In the genomic region with DNA sequence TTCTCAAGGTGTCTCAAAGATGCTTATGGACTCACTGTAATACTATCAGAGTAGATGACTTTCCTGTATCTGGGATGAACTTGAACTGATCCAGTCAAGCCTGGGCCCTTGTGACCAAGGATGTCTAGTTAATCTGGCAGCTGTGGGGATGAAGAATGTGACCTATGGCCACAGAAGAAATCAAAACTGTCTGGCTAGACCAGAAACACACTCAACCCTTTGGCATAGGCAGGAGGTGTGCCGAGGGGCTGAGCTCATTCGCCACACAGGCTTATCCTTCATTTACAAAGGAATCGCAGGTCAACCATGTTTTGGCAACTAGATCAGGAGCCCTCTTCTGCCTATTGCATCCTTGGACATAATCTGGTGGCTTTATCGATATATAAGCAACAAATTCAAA, we compare ENCODE assay signal across 16 cellular contexts.
DNase-seq lines count a peak whose midpoint lies in the region; ATAC-seq and TF ChIP-seq lines count a peak whose summit lies in the region.
"Had no signal": no experiment of that assay in that cellular context is flagged by ENCODE, and none has a peak within 500 bp of the region (broad histone marks: within the 10 kb centered on the region; RNA-seq: fewer than 3 reads in every experiment).

No MANE protein-coding gene starts in this region.

- peak overlapping the region; percentile 26; the same call in 1 of the 2 replicates for H3K4ac ChIP-seq in IMR-90 (ENCODE audit: low read depth, low read length)

- H3K4me2 ChIP-seq in IMR-90 (ENCODE audit: low read depth, low read length) = no peak overlapping the region

- peak overlapping the region; percentile 21 for H3K27ac Mint-ChIP-seq in T-helper 17 cell
- H3K27ac Mint-ChIP-seq in stimulated activated memory B cell treated with anti-CD40 and anti-IgM and Interleukin-4, amounts not matched to agents 10 μg/mL and 1 μg/mL and 100 μg/mL, for 72 hours = peak overlapping the region; percentile 93

- no peak for TF ChIP-seq POLR2A in IMR-90 (IDR thresholded peaks at IDR 0.05; ENCODE audit: low read depth, low read length)

- H3K9ac ChIP-seq in IMR-90 (ENCODE audit: low read depth, low read length) = no peak overlapping the region

- 0 out of 2 replicates have a peak overlapping the region, but pooled peaks have one; percentile 3 for H2BK120ac ChIP-seq in IMR-90 (ENCODE audit: low read depth, low read length)

- no peaks in the 10 kb centered on the region for H3K9me3 Mint-ChIP-seq in stimulated activated memory B cell treated with anti-CD40 and anti-IgM and Interleukin-4, amounts not matched to agents 10 μg/mL and 1 μg/mL and 100 μg/mL, for 72 hours
- H3K9me3 Mint-ChIP-seq: CD4-positive, alpha-beta memory T cell had no signal

- TF ChIP-seq RAD21 in IMR-90 (IDR thresholded peaks at IDR 0.05; ENCODE audit: low read length) = no peak

- dilution Hi-C loops in IMR-90 (cut with HindIII; ENCODE audit: low sequenced_read_pairs, unreplicated experiment) = no loop called here

- no peak overlapping the region for H4K8ac ChIP-seq in IMR-90 (ENCODE audit: low read depth in 2 of 2, low read length in 2 of 2)

- no peak overlapping the region for H2AFZ ChIP-seq in IMR-90 (replicated peaks; ENCODE audit: low read length, poor library complexity)

- no peak overlapping the region for H2BK5ac ChIP-seq in IMR-90 (ENCODE audit: low read depth, low read length, poor library complexity, severe bottlenecking)

- no peak overlapping the region for H2AK9ac ChIP-seq in IMR-90 (replicated peaks; ENCODE audit: low read depth, low read length, poor library complexity)

- TF ChIP-seq CTCF in IMR-90 (conservative IDR thresholded peaks at IDR 0.05; ENCODE audit: low read depth, low read length) = no peak
- no peak for TF ChIP-seq CTCF in fibroblast of mammary gland (conservative IDR thresholded peaks at IDR 0.05; ENCODE audit: control insufficient read depth, insufficient read depth, low read depth, low read length)

- H3K9me3 ChIP-seq in IMR-90 (ENCODE audit: control insufficient read depth, insufficient read depth, low read length) = no peaks in the 10 kb centered on the region
- H3K9me3 ChIP-seq in T-helper 17 cell (ENCODE audit: control insufficient read depth, low read length, poor library complexity, severe bottlenecking) = no peaks in the 10 kb centered on the region
- H3K9me3 ChIP-seq: Caco-2 had no signal

- no peak overlapping the region for H3K56ac ChIP-seq in IMR-90 (ENCODE audit: extremely low read depth, insufficient read depth, low read length)

- H3K23ac ChIP-seq in IMR-90 (ENCODE audit: low read depth, low read length) = no peak overlapping the region

- H3K4me1 Mint-ChIP-seq in T-helper 17 cell = peaks cover 28% of the 10 kb centered on the region
- H3K4me1 Mint-ChIP-seq in stimulated activated memory B cell treated with anti-CD40 and anti-IgM and Interleukin-4, amounts not matched to agents 10 μg/mL and 1 μg/mL and 100 μg/mL, for 72 hours = peaks cover 58% of the 10 kb centered on the region

- POLR2A ChIA-PET in IMR-90 (lab: Charles Lee; ENCODE audit: unreplicated experiment) = no interaction called here

- no peak for DNase-seq in IMR-90
- DNase-seq in T-helper 17 cell = no peak
- DNase-seq in fibroblast of mammary gland (ENCODE audit: low read depth) = peak; percentile 8
- DNase-seq in activated CD4-positive, CD25-positive, alpha-beta regulatory T cell (lab: John Stamatoyannopoulos, UW) = no peak
- no peak for DNase-seq in activated gamma-delta T cell (lab: John Stamatoyannopoulos, UW)
- DNase-seq: GF-D8, NCI-H1105, NCI-H1436 treated with DMSO at 0.1 percent for 48 hours, NCI-H187 treated with DMSO at 0.1 percent for 48 hours, NCI-H524 treated with DMSO at 0.1 percent for 48 hours, NCI-H774 had no signal

- H3K4me3 Mint-ChIP-seq in T-helper 17 cell = no peak overlapping the region
- no peak overlapping the region for H3K4me3 Mint-ChIP-seq in stimulated activated memory B cell treated with anti-CD40 and anti-IgM and Interleukin-4, amounts not matched to agents 10 μg/mL and 1 μg/mL and 100 μg/mL, for 72 hours

- H3K36me3 ChIP-seq in IMR-90 (ENCODE audit: control insufficient read depth, insufficient read depth, low read length) = no peaks in the 10 kb centered on the region

- no peak overlapping the region; the same call in 1 of the 2 replicates for H3K14ac ChIP-seq in IMR-90 (replicated peaks; ENCODE audit: low read depth, low read length)

- in situ Hi-C loops in IMR-90 (cut with MboI; ENCODE audit: low sequenced_read_pairs) = loop anchor here (5.0 to 10.0 kb wide), 3 partner anchors 109 to 276 kb away; a partner anchor contains a TSS

- H4K20me1 ChIP-seq in IMR-90 (ENCODE audit: insufficient read depth, low read length) = no peaks in the 10 kb centered on the region

- H3K27me3 Mint-ChIP-seq in T-helper 17 cell = peaks cover 10% of the 10 kb centered on the region
- H3K27me3 Mint-ChIP-seq in stimulated activated memory B cell treated with anti-CD40 and anti-IgM and Interleukin-4, amounts not matched to agents 10 μg/mL and 1 μg/mL and 100 μg/mL, for 72 hours = no peaks in the 10 kb centered on the region
- H3K27me3 Mint-ChIP-seq: CD4-positive, alpha-beta memory T cell had no signal

- H3K4me1 ChIP-seq in IMR-90 (ENCODE audit: control insufficient read depth, insufficient read depth, low read length) = peaks cover 23% of the 10 kb centered on the region
- H3K4me1 ChIP-seq: Caco-2 had no signal

- H3K4me3 ChIP-seq in IMR-90 (ENCODE audit: insufficient read depth, low read depth, low read length) (no peak overlapping the region), fibroblast of mammary gland (ENCODE audit: control insufficient read depth, low read depth, low read length) (no peak overlapping the region)

- ATAC-seq in IMR-90 (ENCODE audit: low read depth) (no peak), T-helper 17 cell (no peak), HG02973 (IDR thresholded peaks at IDR 0.05; ENCODE audit: unreplicated experiment) (no peak)
- no peak for ATAC-seq in stimulated activated memory B cell treated with anti-CD40 and anti-IgM and Interleukin-4, amounts not matched to agents 10 μg/mL and 1 μg/mL and 100 μg/mL, for 72 hours

- H4K5ac ChIP-seq in IMR-90 (ENCODE audit: low read depth, low read length) = no peak overlapping the region

- WGBS in IMR-90 (ENCODE audit: extremely low coverage in 2 of 2, insufficient read length in 1 of 2), 2 experiments = no CpG with 5 or more reads among the region's 4 CpGs

- H3K36me3 Mint-ChIP-seq in T-helper 17 cell (ENCODE audit: low read depth) = no peaks in the 10 kb centered on the region
- H3K36me3 Mint-ChIP-seq in stimulated activated memory B cell treated with anti-CD40 and anti-IgM and Interleukin-4, amounts not matched to agents 10 μg/mL and 1 μg/mL and 100 μg/mL, for 72 hours = no peaks in the 10 kb centered on the region
- H3K36me3 Mint-ChIP-seq: CD4-positive, alpha-beta memory T cell had no signal

- CTCF ChIA-PET in IMR-90 (lab: Yijun Ruan, JAX) = interaction anchor here (0.6 to 1.3 kb wide), 7 partner anchors 12 to 425 kb away, joined by 3 to 7 read pairs (median 4); no protein-coding TSS in a partner anchor

- no peaks in the 10 kb centered on the region for H3K27me3 ChIP-seq in IMR-90 (ENCODE audit: control insufficient read depth, insufficient read depth, low read length)

- no peak overlapping the region; the same call in 1 of the 2 replicates for H2BK20ac ChIP-seq in IMR-90 (ENCODE audit: low read depth, low read length)

- peak overlapping the region; percentile 23; the same call in 1 of the 2 replicates for H3K18ac ChIP-seq in IMR-90 (ENCODE audit: low read depth, low read length)

- H3K79me1 ChIP-seq in IMR-90 (ENCODE audit: low read depth in 1 of 2, low read length in 2 of 2) = peaks cover 7 to 8% of the 10 kb centered on the region in 2 experiments; a peak in 2 of 4 replicates

- no peak overlapping the region for H3K27ac ChIP-seq in IMR-90 (ENCODE audit: insufficient read depth, low read length)
- H3K27ac ChIP-seq: HL-60 had no signal

- no peak overlapping the region for H4K91ac ChIP-seq in IMR-90 (ENCODE audit: insufficient read depth, low read depth, low read length)

- peak overlapping the region; percentile 56; the same call in 1 of the 2 replicates for H2AK5ac ChIP-seq in IMR-90 (ENCODE audit: low read depth, low read length)

- BruUV-seq in IMR-90 (replicated peaks; lab: Mats Ljungman, UMichigan) = no TSS peak

- 0 out of 3 replicates have a peak overlapping the region, but pooled peaks have one; percentile 3 for H2BK15ac ChIP-seq in IMR-90 (ENCODE audit: low read depth, low read length)

- H3K9me1 ChIP-seq in IMR-90 (ENCODE audit: insufficient read depth, low read length) = peaks cover 6% of the 10 kb centered on the region; the same call in 1 of the 2 replicates

- intact Hi-C loops in IMR-90 (cut with micrococcal nuclease) = no loop called here

TF ChIP-seq in IMR-90, 13 proteins besides CTCF, POLR2A, EP300 and RAD21 (continues in another document):
- TF ChIP-seq, protein P1, sequence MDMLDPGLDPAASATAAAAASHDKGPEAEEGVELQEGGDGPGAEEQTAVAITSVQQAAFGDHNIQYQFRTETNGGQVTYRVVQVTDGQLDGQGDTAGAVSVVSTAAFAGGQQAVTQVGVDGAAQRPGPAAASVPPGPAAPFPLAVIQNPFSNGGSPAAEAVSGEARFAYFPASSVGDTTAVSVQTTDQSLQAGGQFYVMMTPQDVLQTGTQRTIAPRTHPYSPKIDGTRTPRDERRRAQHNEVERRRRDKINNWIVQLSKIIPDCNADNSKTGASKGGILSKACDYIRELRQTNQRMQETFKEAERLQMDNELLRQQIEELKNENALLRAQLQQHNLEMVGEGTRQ (IDR thresholded peaks at IDR 0.05; ENCODE audit: low read depth, low read length) = no peak
- TF ChIP-seq RCOR1 (IDR thresholded peaks at IDR 0.05; ENCODE audit: insufficient replicate concordance, low read length) (no peak), RFX5 (IDR thresholded peaks at IDR 0.05; ENCODE audit: low read depth, low read length) (no peak), CEBPB (IDR thresholded peaks at IDR 0.05; ENCODE audit: low read depth, low read length) (no peak), CHD1 (IDR thresholded peaks at IDR 0.05; ENCODE audit: low read depth, low read length) (no peak), MAFK (IDR thresholded peaks at IDR 0.05; ENCODE audit: low read depth, low read length) (no peak), SMC3 (IDR thresholded peaks at IDR 0.05; ENCODE audit: low read depth, low read length) (no peak), BHLHE40 (IDR thresholded peaks at IDR 0.05; ENCODE audit: low read depth, low read length) (no peak), MXI1 (IDR thresholded peaks at IDR 0.05; ENCODE audit: borderline replicate concordance, low read depth, low read length) (no peak)
- TF ChIP-seq, protein P2, sequence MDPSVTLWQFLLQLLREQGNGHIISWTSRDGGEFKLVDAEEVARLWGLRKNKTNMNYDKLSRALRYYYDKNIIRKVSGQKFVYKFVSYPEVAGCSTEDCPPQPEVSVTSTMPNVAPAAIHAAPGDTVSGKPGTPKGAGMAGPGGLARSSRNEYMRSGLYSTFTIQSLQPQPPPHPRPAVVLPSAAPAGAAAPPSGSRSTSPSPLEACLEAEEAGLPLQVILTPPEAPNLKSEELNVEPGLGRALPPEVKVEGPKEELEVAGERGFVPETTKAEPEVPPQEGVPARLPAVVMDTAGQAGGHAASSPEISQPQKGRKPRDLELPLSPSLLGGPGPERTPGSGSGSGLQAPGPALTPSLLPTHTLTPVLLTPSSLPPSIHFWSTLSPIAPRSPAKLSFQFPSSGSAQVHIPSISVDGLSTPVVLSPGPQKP (IDR thresholded peaks at IDR 0.05; ENCODE audit: borderline replicate concordance, low read depth, low read length) = no peak
